1 cellular context compared by ENCODE assay signal in genomic region chr6:154520280-154520679, GRCh38.
TF ChIP-seq lines count a peak whose summit lies in the region.

No MANE protein-coding gene starts in this region.

TF ChIP-seq in K562, 482 proteins besides CTCF, POLR2A, EP300 and RAD21 (continued from another document and continues in another):
- TF ChIP-seq ZBTB5 (IDR thresholded peaks at IDR 0.05) = no peak
- peak in 1 of 2 experiments; percentile 92; a peak in 2 of 4 replicates for TF ChIP-seq TEAD1 (CRISPR knock-in tag; IDR thresholded peaks at IDR 0.05)
- peak; percentile 29 for TF ChIP-seq ZFP36 (IDR thresholded peaks at IDR 0.05; ENCODE audit: low read depth, low read length, partially characterized antibody)
- peak; percentile 61; the same call in 1 of the 2 replicates for TF ChIP-seq CREB1 (IDR thresholded peaks at IDR 0.05)
- TF ChIP-seq CREB1 (CRISPR knock-in tag; IDR thresholded peaks at IDR 0.05) = no peak
- no peak for TF ChIP-seq USF1 (CRISPR knock-in tag; IDR thresholded peaks at IDR 0.05)
- no peak for TF ChIP-seq ZNF75A (CRISPR knock-in tag; IDR thresholded peaks at IDR 0.05)
- TF ChIP-seq MEF2A (IDR thresholded peaks at IDR 0.05; ENCODE audit: control insufficient read depth, low read depth, low read length) = no peak
- no peak for TF ChIP-seq SRSF1 (IDR thresholded peaks at IDR 0.05; ENCODE audit: low read depth, low read length)
- TF ChIP-seq PCBP1 (IDR thresholded peaks at IDR 0.05; ENCODE audit: low read depth, low read length, poor library complexity, severe bottlenecking) = no peak
- TF ChIP-seq, protein P1, sequence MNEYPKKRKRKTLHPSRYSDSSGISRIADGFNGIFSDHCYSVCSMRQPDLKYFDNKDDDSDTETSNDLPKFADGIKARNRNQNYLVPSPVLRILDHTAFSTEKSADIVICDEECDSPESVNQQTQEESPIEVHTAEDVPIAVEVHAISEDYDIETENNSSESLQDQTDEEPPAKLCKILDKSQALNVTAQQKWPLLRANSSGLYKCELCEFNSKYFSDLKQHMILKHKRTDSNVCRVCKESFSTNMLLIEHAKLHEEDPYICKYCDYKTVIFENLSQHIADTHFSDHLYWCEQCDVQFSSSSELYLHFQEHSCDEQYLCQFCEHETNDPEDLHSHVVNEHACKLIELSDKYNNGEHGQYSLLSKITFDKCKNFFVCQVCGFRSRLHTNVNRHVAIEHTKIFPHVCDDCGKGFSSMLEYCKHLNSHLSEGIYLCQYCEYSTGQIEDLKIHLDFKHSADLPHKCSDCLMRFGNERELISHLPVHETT (CRISPR knock-in tag; conservative IDR thresholded peaks at IDR 0.05 in 1 of 2, IDR thresholded peaks at IDR 0.05 in 1 of 2) = no peak
- TF ChIP-seq IFI16 (CRISPR knock-in tag; IDR thresholded peaks at IDR 0.05) = no peak
- TF ChIP-seq ZEB2 (IDR thresholded peaks at IDR 0.05) = peak; percentile 53; the same call in 1 of the 2 replicates
- TF ChIP-seq OTX1 (CRISPR knock-in tag; IDR thresholded peaks at IDR 0.05) = no peak
- TF ChIP-seq XRCC4 (IDR thresholded peaks at IDR 0.05; ENCODE audit: extremely low read depth, insufficient read depth, insufficient read length) = no peak
- TF ChIP-seq, protein P2, sequence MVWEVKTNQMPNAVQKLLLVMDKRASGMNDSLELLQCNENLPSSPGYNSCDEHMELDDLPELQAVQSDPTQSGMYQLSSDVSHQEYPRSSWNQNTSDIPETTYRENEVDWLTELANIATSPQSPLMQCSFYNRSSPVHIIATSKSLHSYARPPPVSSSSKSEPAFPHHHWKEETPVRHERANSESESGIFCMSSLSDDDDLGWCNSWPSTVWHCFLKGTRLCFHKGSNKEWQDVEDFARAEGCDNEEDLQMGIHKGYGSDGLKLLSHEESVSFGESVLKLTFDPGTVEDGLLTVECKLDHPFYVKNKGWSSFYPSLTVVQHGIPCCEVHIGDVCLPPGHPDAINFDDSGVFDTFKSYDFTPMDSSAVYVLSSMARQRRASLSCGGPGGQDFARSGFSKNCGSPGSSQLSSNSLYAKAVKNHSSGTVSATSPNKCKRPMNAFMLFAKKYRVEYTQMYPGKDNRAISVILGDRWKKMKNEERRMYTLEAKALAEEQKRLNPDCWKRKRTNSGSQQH (CRISPR knock-in tag; IDR thresholded peaks at IDR 0.05) = no peak
- no peak for TF ChIP-seq THRB (CRISPR knock-in tag; conservative IDR thresholded peaks at IDR 0.05)
- no peak for TF ChIP-seq SIX5 (IDR thresholded peaks at IDR 0.05; ENCODE audit: borderline replicate concordance in 1 of 2, insufficient read depth in 1 of 2, low read depth in 1 of 2, low read length in 2 of 2)
- TF ChIP-seq FOXJ2 (tag; IDR thresholded peaks at IDR 0.05) = 0 out of 2 replicates have a peak, but pooled peaks have one; percentile 35
- TF ChIP-seq ZNF384 (IDR thresholded peaks at IDR 0.05; ENCODE audit: low read depth, low read length) = no peak
- TF ChIP-seq, protein P3, sequence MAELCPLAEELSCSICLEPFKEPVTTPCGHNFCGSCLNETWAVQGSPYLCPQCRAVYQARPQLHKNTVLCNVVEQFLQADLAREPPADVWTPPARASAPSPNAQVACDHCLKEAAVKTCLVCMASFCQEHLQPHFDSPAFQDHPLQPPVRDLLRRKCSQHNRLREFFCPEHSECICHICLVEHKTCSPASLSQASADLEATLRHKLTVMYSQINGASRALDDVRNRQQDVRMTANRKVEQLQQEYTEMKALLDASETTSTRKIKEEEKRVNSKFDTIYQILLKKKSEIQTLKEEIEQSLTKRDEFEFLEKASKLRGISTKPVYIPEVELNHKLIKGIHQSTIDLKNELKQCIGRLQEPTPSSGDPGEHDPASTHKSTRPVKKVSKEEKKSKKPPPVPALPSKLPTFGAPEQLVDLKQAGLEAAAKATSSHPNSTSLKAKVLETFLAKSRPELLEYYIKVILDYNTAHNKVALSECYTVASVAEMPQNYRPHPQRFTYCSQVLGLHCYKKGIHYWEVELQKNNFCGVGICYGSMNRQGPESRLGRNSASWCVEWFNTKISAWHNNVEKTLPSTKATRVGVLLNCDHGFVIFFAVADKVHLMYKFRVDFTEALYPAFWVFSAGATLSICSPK (IDR thresholded peaks at IDR 0.05; ENCODE audit: borderline replicate concordance) = no peak
- TF ChIP-seq, protein P4, sequence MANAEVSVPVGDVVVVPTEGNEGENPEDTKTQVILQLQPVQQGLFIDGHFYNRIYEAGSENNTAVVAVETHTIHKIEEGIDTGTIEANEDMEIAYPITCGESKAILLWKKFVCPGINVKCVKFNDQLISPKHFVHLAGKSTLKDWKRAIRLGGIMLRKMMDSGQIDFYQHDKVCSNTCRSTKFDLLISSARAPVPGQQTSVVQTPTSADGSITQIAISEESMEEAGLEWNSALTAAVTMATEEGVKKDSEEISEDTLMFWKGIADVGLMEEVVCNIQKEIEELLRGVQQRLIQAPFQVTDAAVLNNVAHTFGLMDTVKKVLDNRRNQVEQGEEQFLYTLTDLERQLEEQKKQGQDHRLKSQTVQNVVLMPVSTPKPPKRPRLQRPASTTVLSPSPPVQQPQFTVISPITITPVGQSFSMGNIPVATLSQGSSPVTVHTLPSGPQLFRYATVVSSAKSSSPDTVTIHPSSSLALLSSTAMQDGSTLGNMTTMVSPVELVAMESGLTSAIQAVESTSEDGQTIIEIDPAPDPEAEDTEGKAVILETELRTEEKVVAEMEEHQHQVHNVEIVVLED (CRISPR knock-in tag; IDR thresholded peaks at IDR 0.05) = no peak
- no peak for TF ChIP-seq ZNF644 (tag; IDR thresholded peaks at IDR 0.05; ENCODE audit: low read depth)
- TF ChIP-seq SIN3B (IDR thresholded peaks at IDR 0.05; ENCODE audit: low read depth) = no peak
- peak; percentile 92 for TF ChIP-seq ARID1B (IDR thresholded peaks at IDR 0.05)
- TF ChIP-seq SRSF3 (IDR thresholded peaks at IDR 0.05; ENCODE audit: insufficient read depth, low read length) = no peak
- no peak for TF ChIP-seq ZNF224 (CRISPR knock-in tag; IDR thresholded peaks at IDR 0.05)
- no peak for TF ChIP-seq NRF1 (conservative IDR thresholded peaks at IDR 0.05 in 1 of 2, IDR thresholded peaks at IDR 0.05 in 1 of 2)
- TF ChIP-seq RCOR1 (IDR thresholded peaks at IDR 0.05; ENCODE audit: borderline replicate concordance in 1 of 2, low read depth in 2 of 2, low read length in 2 of 2) = peak in 1 of 2 experiments; percentile 96; a peak in 3 of 4 replicates
- TF ChIP-seq FOXK1 (CRISPR knock-in tag; IDR thresholded peaks at IDR 0.05; ENCODE audit: borderline replicate concordance) = no peak
- TF ChIP-seq WHSC1 (IDR thresholded peaks at IDR 0.05; ENCODE audit: low read length) = no peak
- TF ChIP-seq GATAD2A (IDR thresholded peaks at IDR 0.05) = 0 out of 2 replicates have a peak, but pooled peaks have one; percentile 35
- TF ChIP-seq ZNF696 (CRISPR knock-in tag; conservative IDR thresholded peaks at IDR 0.05) = no peak
- TF ChIP-seq CBFB (CRISPR knock-in tag; IDR thresholded peaks at IDR 0.05) = no peak
- TF ChIP-seq EGR1 (conservative IDR thresholded peaks at IDR 0.05) = no peak
- TF ChIP-seq ZNF217 (CRISPR knock-in tag; IDR thresholded peaks at IDR 0.05) = no peak
- no peak for TF ChIP-seq ERF (CRISPR knock-in tag; IDR thresholded peaks at IDR 0.05)
- no peak for TF ChIP-seq AFF4 (CRISPR knock-in tag; IDR thresholded peaks at IDR 0.05)
- TF ChIP-seq FOXM1 (IDR thresholded peaks at IDR 0.05; ENCODE audit: low read depth) = peak; percentile 69; the same call in 1 of the 2 replicates
- TF ChIP-seq FOXM1 (CRISPR knock-in tag; IDR thresholded peaks at IDR 0.05; ENCODE audit: low read depth) = no peak
- no peak for TF ChIP-seq TFAM (CRISPR knock-in tag; conservative IDR thresholded peaks at IDR 0.05)
- 0 out of 2 replicates have a peak, but pooled peaks have one; percentile 22 for TF ChIP-seq MTA2 (IDR thresholded peaks at IDR 0.05; ENCODE audit: low read depth)
- TF ChIP-seq KAT7 (CRISPR knock-in tag; IDR thresholded peaks at IDR 0.05; ENCODE audit: borderline replicate concordance) = no peak
- no peak for TF ChIP-seq REST (CRISPR knock-in tag; IDR thresholded peaks at IDR 0.05; ENCODE audit: low read depth)
- no peak for TF ChIP-seq GTF2B (IDR thresholded peaks at IDR 0.05; ENCODE audit: extremely low read depth, insufficient read length)
- peak; percentile 69; the same call in 1 of the 2 replicates for TF ChIP-seq RNF2 (IDR thresholded peaks at IDR 0.05)
- TF ChIP-seq KAT8 (IDR thresholded peaks at IDR 0.05; ENCODE audit: low read depth) = no peak
- TF ChIP-seq ZNF57 (CRISPR knock-in tag; IDR thresholded peaks at IDR 0.05) = no peak
